32 cellular contexts compared by ENCODE assay signal in the genomic region with DNA sequence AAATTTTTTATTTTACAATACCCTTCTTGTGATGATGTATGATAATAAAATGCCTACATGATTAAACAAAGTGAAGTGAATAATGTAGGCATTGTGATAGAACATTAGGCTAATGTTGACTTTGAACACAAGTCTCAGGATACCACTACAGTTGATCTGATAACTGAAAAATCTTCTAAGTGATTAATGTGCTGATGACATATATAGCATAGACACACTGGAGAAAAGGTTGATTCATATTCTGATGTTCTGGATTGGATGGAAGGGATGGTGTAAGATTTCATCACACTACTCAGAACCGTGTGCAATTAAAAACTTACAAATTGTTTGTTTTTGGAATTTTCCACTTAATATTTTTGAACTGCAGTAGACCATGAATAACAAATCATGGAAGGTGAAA.
"Had no signal": no experiment of that assay in that cellular context is flagged by ENCODE, and none has a peak within 500 bp of the region (broad histone marks: within the 10 kb centered on the region; RNA-seq: fewer than 3 reads in every experiment).

No MANE protein-coding gene starts in this region.

- H3K27ac ChIP-seq: adrenal gland, ascending aorta, body of pancreas, brain microvascular endothelial cell, breast epithelium, cardiac muscle cell had no signal

- H3K36me3 ChIP-seq: adrenal gland, ascending aorta, brain microvascular endothelial cell, breast epithelium, cardiac muscle cell had no signal

- H3K4me1 ChIP-seq: adrenal gland, ascending aorta, body of pancreas, breast epithelium had no signal

- H3K27me3 ChIP-seq: adrenal gland, ascending aorta, body of pancreas, brain microvascular endothelial cell, breast epithelium, cardiac muscle cell had no signal

- H3K9me3 ChIP-seq: adrenal gland, ascending aorta had no signal

- ATAC-seq: activated naive CD4-positive, alpha-beta T cell treated with anti-CD3 and anti-CD28 coated beads, Interleukin-2, amount 50 U/mL, for 72 hours; activated naive CD8-positive, alpha-beta T cell treated with anti-CD3 and anti-CD28 coated beads, Interleukin-2, amount 50 U/mL, for 24 hours; activated T-cell treated with anti-CD3 and anti-CD28 coated beads, Interleukin-2, amount 50 U/mL, for 4 hours; activated T-cell treated with anti-CD3 and anti-CD28 coated beads, Interleukin-2, amount 50 U/mL, for 72 hours; activated T-helper 17 cell treated with anti-CD3 and anti-CD28 coated beads, Interleukin-2, amount 50 U/mL, for 72 hours; body of pancreas had no signal

- H3K4me3 ChIP-seq: adrenal gland, ascending aorta, body of pancreas, breast epithelium, cardiac muscle cell had no signal

- DNase-seq: activated effector memory CD4-positive, alpha-beta T cell treated with anti-CD3 and anti-CD28 coated beads, Interleukin-2, amount 50 U/mL, for 16 hours; activated effector memory CD4-positive, alpha-beta T cell treated with Interleukin-2 at 50 U/mL for 16 hours; activated gamma-delta T cell; activated gamma-delta T cell treated with Interleukin-2 at 50 U/mL for 16 hours; activated naive CD4-positive, alpha-beta T cell; activated naive CD4-positive, alpha-beta T cell treated with anti-CD3 and anti-CD28 coated beads for 36 hours; activated naive CD4-positive, alpha-beta T cell treated with anti-CD3 and anti-CD28 coated beads, Interleukin-2, amount 10 ng/mL, durations not matched to agents 7 days and 5 days; activated naive CD4-positive, alpha-beta T cell treated with anti-CD3 and anti-CD28 coated beads, Interleukin-2, amount 50 U/mL, for 16 hours; activated naive CD4-positive, alpha-beta T cell treated with Interleukin-2 at 50 U/mL for 16 hours; activated naive CD8-positive, alpha-beta T cell treated with anti-CD3 and anti-CD28 coated beads for 36 hours; activated naive CD8-positive, alpha-beta T cell treated with anti-CD3 and anti-CD28 coated beads, Interleukin-2, amount 10 ng/mL, durations not matched to agents 7 days and 5 days; activated naive CD8-positive, alpha-beta T cell treated with anti-CD3 and anti-CD28 coated beads, Interleukin-2, amount 50 U/mL, for 24 hours; activated T-cell treated with anti-CD3 and anti-CD28 coated beads, Interleukin-2, amount 50 U/mL, for 1 hour; activated T-cell treated with anti-CD3 and anti-CD28 coated beads, Interleukin-2, amount 50 U/mL, for 24 hours; activated T-cell treated with anti-CD3 and anti-CD28 coated beads, Interleukin-2, amount 50 U/mL, for 4 hours; activated T-cell treated with anti-CD3 and anti-CD28 coated beads, Interleukin-2, amount 50 U/mL, for 48 hours; activated T-cell treated with anti-CD3 and anti-CD28 coated beads, Interleukin-2, amount 50 U/mL, for 72 hours; adrenal gland; amniotic stem cell; amygdala; anterior cingulate cortex; aorta; body of pancreas; brain microvascular endothelial cell; caudate nucleus; central memory CD4-positive, alpha-beta T cell; cerebellar nuclear complex had no signal
